1 cellular context compared by ENCODE assay signal in genomic region chr6:11270030-11271027, GRCh38.
TF ChIP-seq lines count a peak whose summit lies in the region.

No MANE protein-coding gene starts in this region.

TF ChIP-seq in HepG2, 621 proteins besides CTCF, POLR2A, EP300 and RAD21 (continued from another document and continues in another):
- TF ChIP-seq ZNF318 (CRISPR knock-in tag; IDR thresholded peaks at IDR 0.05) (no peak), ZNF616 (CRISPR knock-in tag; IDR thresholded peaks at IDR 0.05; ENCODE audit: low read depth) (no peak), TIGD3 (CRISPR knock-in tag; IDR thresholded peaks at IDR 0.05; ENCODE audit: borderline replicate concordance) (0 out of 2 replicates have a peak, but pooled peaks have one; percentile 32), POGZ (CRISPR knock-in tag; IDR thresholded peaks at IDR 0.05) (no peak; the same call in 1 of the 2 replicates), JDP2 (CRISPR knock-in tag; IDR thresholded peaks at IDR 0.05; ENCODE audit: borderline replicate concordance) (no peak), ZMYM3 (CRISPR knock-in tag; IDR thresholded peaks at IDR 0.05) (peak; percentile 65; the same call in 1 of the 2 replicates), ARID5B (CRISPR knock-in tag; IDR thresholded peaks at IDR 0.05) (peak; percentile 85), ELK4 (CRISPR knock-in tag; IDR thresholded peaks at IDR 0.05; ENCODE audit: borderline replicate concordance) (no peak), ZMYM4 (CRISPR knock-in tag; IDR thresholded peaks at IDR 0.05) (peak; percentile 65), ATM (IDR thresholded peaks at IDR 0.05; ENCODE audit: borderline replicate concordance) (no peak), ZFYVE20 (CRISPR knock-in tag; IDR thresholded peaks at IDR 0.05; ENCODE audit: borderline replicate concordance, low read depth) (no peak), MED1 (CRISPR knock-in tag; IDR thresholded peaks at IDR 0.05) (peak; percentile 90), ZNF550 (CRISPR knock-in tag; IDR thresholded peaks at IDR 0.05; ENCODE audit: borderline replicate concordance) (no peak), ATF1 (CRISPR knock-in tag; IDR thresholded peaks at IDR 0.05) (peak; percentile 82), ZNF615 (CRISPR knock-in tag; IDR thresholded peaks at IDR 0.05; ENCODE audit: borderline replicate concordance) (no peak), YEATS4 (CRISPR knock-in tag; IDR thresholded peaks at IDR 0.05; ENCODE audit: borderline replicate concordance) (no peak), ZNF775 (CRISPR knock-in tag; IDR thresholded peaks at IDR 0.05; ENCODE audit: borderline replicate concordance) (no peak), TBX2 (CRISPR knock-in tag; IDR thresholded peaks at IDR 0.05; ENCODE audit: borderline replicate concordance) (peak; percentile 41; the same call in 1 of the 2 replicates), ZNF253 (CRISPR knock-in tag; IDR thresholded peaks at IDR 0.05; ENCODE audit: borderline replicate concordance) (no peak), JARID2 (CRISPR knock-in tag; IDR thresholded peaks at IDR 0.05; ENCODE audit: insufficient replicate concordance) (no peak), DDIT3 (CRISPR knock-in tag; IDR thresholded peaks at IDR 0.05) (no peak), DR1 (CRISPR knock-in tag; IDR thresholded peaks at IDR 0.05) (no peak), CREM (IDR thresholded peaks at IDR 0.05) (peak; percentile 84), CREM (CRISPR knock-in tag; IDR thresholded peaks at IDR 0.05) (no peak), ZBTB10 (CRISPR knock-in tag; IDR thresholded peaks at IDR 0.05; ENCODE audit: borderline replicate concordance) (no peak), ZBTB39 (CRISPR knock-in tag; IDR thresholded peaks at IDR 0.05) (no peak), ZNF496 (CRISPR knock-in tag; IDR thresholded peaks at IDR 0.05; ENCODE audit: insufficient replicate concordance) (no peak), ZNF280B (CRISPR knock-in tag; IDR thresholded peaks at IDR 0.05; ENCODE audit: borderline replicate concordance) (no peak), TFDP1 (CRISPR knock-in tag; IDR thresholded peaks at IDR 0.05; ENCODE audit: borderline replicate concordance) (no peak), RCOR2 (CRISPR knock-in tag; IDR thresholded peaks at IDR 0.05) (peak; percentile 52; the same call in 1 of the 2 replicates), DMAP1 (CRISPR knock-in tag; IDR thresholded peaks at IDR 0.05) (no peak)
